30 cellular contexts compared by ENCODE assay signal in the genomic region with DNA sequence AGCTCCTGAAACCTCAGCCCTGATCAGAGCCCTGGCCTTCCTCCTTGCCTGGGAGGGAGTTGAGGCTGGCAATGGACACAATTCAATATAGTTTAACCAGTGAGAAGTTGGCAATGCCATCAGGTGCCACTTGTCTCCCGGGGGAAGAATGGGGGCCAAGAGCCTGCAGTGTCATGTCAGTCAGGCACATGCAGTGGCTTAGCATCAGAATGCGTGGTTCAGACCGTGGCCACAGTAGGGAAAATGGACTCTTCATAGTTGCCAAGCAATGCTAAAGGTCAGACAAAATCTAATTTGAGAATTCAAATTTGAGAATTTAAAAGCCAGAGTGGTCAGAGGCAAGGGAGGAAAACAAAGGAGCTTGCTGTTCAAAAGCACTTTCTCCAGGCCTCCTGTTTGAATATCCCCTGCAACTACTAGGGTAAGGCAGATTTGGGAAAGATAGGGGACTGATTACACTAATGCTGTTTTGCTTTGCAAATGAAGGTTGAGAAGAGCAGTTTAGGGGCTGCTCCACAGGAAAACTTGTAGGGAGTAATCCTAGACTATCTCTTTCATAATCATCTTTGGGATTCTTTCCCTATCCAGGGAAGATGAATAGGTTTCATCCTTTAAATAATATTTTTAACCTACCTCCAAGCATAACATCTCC. TPM values are rescaled to one million over a fixed set of nuclear protein-coding genes. Genes with fewer than 3 reads are reported as not detected.
"Had no signal": no experiment of that assay in that cellular context is flagged by ENCODE, and none has a peak within 500 bp of the region (broad histone marks: within the 10 kb centered on the region; RNA-seq: fewer than 3 reads in every experiment).

No MANE protein-coding gene starts in this region.

- DNase-seq: activated CD4-positive, alpha-beta memory T cell treated with anti-CD3 and anti-CD28 coated beads, Interleukin-2, amount 10 ng/mL, durations not matched to agents 7 days and 5 days; activated CD4-positive, alpha-beta T cell treated with anti-CD3 and anti-CD28 coated beads for 1 hour; activated CD4-positive, alpha-beta T cell treated with anti-CD3 and anti-CD28 coated beads, Interleukin-2, amount 10 ng/mL, durations not matched to agents 7 days and 5 days; activated CD8-positive, alpha-beta memory T cell treated with anti-CD3 and anti-CD28 coated beads, Interleukin-2, amount 50 U/mL, for 48 hours; activated gamma-delta T cell; activated naive CD8-positive, alpha-beta T cell treated with anti-CD3 and anti-CD28 coated beads, Interleukin-2, amount 50 U/mL, for 24 hours; activated T-cell treated with anti-CD3 and anti-CD28 coated beads, Interleukin-2, amount 50 U/mL, for 24 hours; amygdala; caudate nucleus; cortex of kidney; effector memory CD8-positive, alpha-beta T cell; foreskin keratinocyte; heart right ventricle; left lung; lower lobe of right lung; mesenchymal stem cell; naive B cell; nephron progenitor cell; nucleus accumbens; pancreas; stimulated activated CD4-positive, alpha-beta T cell treated with anti-CD3 and anti-CD28 coated beads, Interleukin-2, amount 100 ng/mL, for 48 hours; stimulated activated naive CD8-positive, alpha-beta T cell treated with anti-CD3 and anti-CD28 coated beads, Interleukin-15, Interleukin-2, amounts not matched to agents 100 U/mL and 50 U/mL, for 24 hours; T-helper 2 cell had no signal

- H3K27ac ChIP-seq: foreskin keratinocyte, heart right ventricle, left lung, lower lobe of right lung, pancreas, right atrium auricular region, thoracic aorta had no signal

- FAIRE-seq: endothelial cell of umbilical vein, islet of Langerhans, pancreas, urothelium cell line had no signal

- H3K4me3 Mint-ChIP-seq: activated CD4-positive, alpha-beta memory T cell treated with anti-CD3 and anti-CD28 coated beads, Interleukin-2, amount 10 ng/mL, durations not matched to agents 7 days and 5 days; activated CD4-positive, alpha-beta T cell treated with anti-CD3 and anti-CD28 coated beads, Interleukin-2, amount 10 ng/mL, durations not matched to agents 7 days and 5 days; activated naive CD4-positive, alpha-beta T cell treated with anti-CD3 and anti-CD28 coated beads, Interleukin-2, amount 50 U/mL, for 24 hours; activated naive CD8-positive, alpha-beta T cell treated with anti-CD3 and anti-CD28 coated beads, Interleukin-2, amount 50 U/mL, for 24 hours; activated T-cell treated with anti-CD3 and anti-CD28 coated beads, Interleukin-2, amount 50 U/mL, for 24 hours; effector memory CD8-positive, alpha-beta T cell; naive B cell; nephron progenitor cell had no signal

- ATAC-seq: activated naive CD8-positive, alpha-beta T cell treated with anti-CD3 and anti-CD28 coated beads, Interleukin-2, amount 50 U/mL, for 24 hours; effector memory CD8-positive, alpha-beta T cell; foreskin keratinocyte; heart right ventricle; left lung; lower lobe of right lung; pancreas; stimulated activated naive CD8-positive, alpha-beta T cell treated with anti-CD3 and anti-CD28 coated beads, Interleukin-15, Interleukin-2, amounts not matched to agents 100 U/mL and 50 U/mL, for 24 hours had no signal

- H3K36me3 ChIP-seq: heart right ventricle, left lung, lower lobe of right lung, pancreas, right atrium auricular region, thoracic aorta had no signal

- H3K9me3 ChIP-seq: heart right ventricle, left lung, lower lobe of right lung, pancreas, right atrium auricular region, thoracic aorta had no signal

- H3K27me3 ChIP-seq: heart right ventricle, left lung, pancreas, right atrium auricular region had no signal

- H3K9me3 Mint-ChIP-seq: activated CD4-positive, alpha-beta memory T cell treated with anti-CD3 and anti-CD28 coated beads, Interleukin-2, amount 10 ng/mL, durations not matched to agents 7 days and 5 days; activated CD4-positive, alpha-beta T cell treated with anti-CD3 and anti-CD28 coated beads, Interleukin-2, amount 10 ng/mL, durations not matched to agents 7 days and 5 days; activated naive CD4-positive, alpha-beta T cell treated with anti-CD3 and anti-CD28 coated beads, Interleukin-2, amount 50 U/mL, for 24 hours; effector memory CD8-positive, alpha-beta T cell; naive B cell; nephron progenitor cell had no signal

- H3K4me3 ChIP-seq: heart right ventricle, left lung, lower lobe of right lung, pancreas, right atrium auricular region, thoracic aorta had no signal

- H3K27ac Mint-ChIP-seq: activated CD4-positive, alpha-beta memory T cell treated with anti-CD3 and anti-CD28 coated beads, Interleukin-2, amount 10 ng/mL, durations not matched to agents 7 days and 5 days; activated CD4-positive, alpha-beta T cell treated with anti-CD3 and anti-CD28 coated beads, Interleukin-2, amount 10 ng/mL, durations not matched to agents 7 days and 5 days; activated naive CD4-positive, alpha-beta T cell treated with anti-CD3 and anti-CD28 coated beads, Interleukin-2, amount 50 U/mL, for 24 hours; activated naive CD8-positive, alpha-beta T cell treated with anti-CD3 and anti-CD28 coated beads, Interleukin-2, amount 50 U/mL, for 24 hours; activated T-cell treated with anti-CD3 and anti-CD28 coated beads, Interleukin-2, amount 50 U/mL, for 24 hours; effector memory CD8-positive, alpha-beta T cell; naive B cell; nephron progenitor cell had no signal

- H3K4me1 ChIP-seq: pancreas had no signal

- H3K27me3 Mint-ChIP-seq: activated CD4-positive, alpha-beta memory T cell treated with anti-CD3 and anti-CD28 coated beads, Interleukin-2, amount 10 ng/mL, durations not matched to agents 7 days and 5 days; activated naive CD8-positive, alpha-beta T cell treated with anti-CD3 and anti-CD28 coated beads, Interleukin-2, amount 50 U/mL, for 24 hours; activated T-cell treated with anti-CD3 and anti-CD28 coated beads, Interleukin-2, amount 50 U/mL, for 24 hours had no signal

- H3K36me3 Mint-ChIP-seq: activated naive CD4-positive, alpha-beta T cell treated with anti-CD3 and anti-CD28 coated beads, Interleukin-2, amount 50 U/mL, for 24 hours; naive B cell had no signal

- H3K4me1 Mint-ChIP-seq: naive B cell had no signal

RNA-seq across cellular contexts. Expression of gene CLIC5, which starts 33.1 kb away (rescaled TPM):
- total RNA-seq: chondrocyte, foreskin keratinocyte had no signal
- polyA plus RNA-seq: endothelial cell of umbilical vein, foreskin keratinocyte had no signal
